ENCODE assay signal across 21 cellular contexts in the genomic region with DNA sequence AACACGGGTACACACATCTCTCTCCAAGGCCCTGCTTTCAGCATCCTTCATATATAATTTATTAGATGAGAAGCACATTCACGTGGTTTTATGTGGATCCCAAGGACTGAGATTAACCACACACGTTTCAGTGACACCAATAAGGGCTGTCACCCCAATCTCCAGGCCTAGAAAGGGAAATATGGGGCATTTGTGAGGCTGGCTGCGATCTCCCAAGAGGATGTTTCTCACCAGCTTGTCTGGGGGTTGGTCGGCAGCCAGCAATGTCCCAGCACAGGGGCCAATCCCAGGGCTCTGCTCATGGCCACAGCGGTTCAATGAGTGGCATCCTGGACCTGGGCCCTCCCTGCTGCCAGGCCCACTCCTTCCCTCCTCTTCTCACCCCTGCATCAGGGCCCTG.
"Had no signal": no experiment of that assay in that cellular context is flagged by ENCODE, and none has a peak within 500 bp of the region (broad histone marks: within the 10 kb centered on the region; RNA-seq: fewer than 3 reads in every experiment).

No MANE protein-coding gene starts in this region.

- H3K27ac Mint-ChIP-seq: activated CD4-positive, alpha-beta T cell treated with anti-CD3 and anti-CD28 coated beads, Interleukin-2, amount 10 ng/mL, durations not matched to agents 24 days and 14 days; activated CD8-positive, alpha-beta T cell treated with anti-CD3 and anti-CD28 coated beads for 36 hours; activated naive CD8-positive, alpha-beta T cell treated with anti-CD3 and anti-CD28 coated beads for 36 hours; activated T-helper 17 cell treated with anti-CD3 and anti-CD28 coated beads, Interleukin-2, amount 50 U/mL, for 72 hours; natural killer cell treated with Interleukin-12 subunit alpha and Interleukin-12 subunit beta and Interleukin-15 and Interleukin-18, amount 100 ng/mL, for 72 hours; T-cell had no signal

- H3K9ac ChIP-seq: SK-N-SH had no signal

- H3K27ac ChIP-seq: colonic mucosa had no signal

- H3K27me3 Mint-ChIP-seq: activated CD8-positive, alpha-beta T cell treated with anti-CD3 and anti-CD28 coated beads for 36 hours; activated naive CD8-positive, alpha-beta T cell treated with anti-CD3 and anti-CD28 coated beads for 36 hours had no signal

- H3K9me3 ChIP-seq: colonic mucosa, SK-N-SH, stomach, thoracic aorta had no signal

- H3K27me3 ChIP-seq: colonic mucosa had no signal

- ATAC-seq: activated CD8-positive, alpha-beta T cell treated with anti-CD3 and anti-CD28 coated beads for 36 hours; activated T-helper 17 cell treated with anti-CD3 and anti-CD28 coated beads, Interleukin-2, amount 50 U/mL, for 72 hours; natural killer cell treated with Interleukin-12 subunit alpha and Interleukin-12 subunit beta and Interleukin-15 and Interleukin-18, amount 100 ng/mL, for 72 hours; T-cell had no signal

- H3K36me3 ChIP-seq: colonic mucosa, stomach, thoracic aorta had no signal

- H3K4me3 ChIP-seq: colonic mucosa, skin epidermis, stomach, thoracic aorta had no signal

- DNase-seq: activated CD4-positive, alpha-beta T cell treated with anti-CD3 and anti-CD28 coated beads, Interleukin-2, amount 10 ng/mL, durations not matched to agents 24 days and 14 days; activated CD4-positive, CD25-positive, alpha-beta regulatory T cell; activated CD8-positive, alpha-beta T cell treated with anti-CD3 and anti-CD28 coated beads for 36 hours; activated naive CD4-positive, alpha-beta T cell; activated naive CD8-positive, alpha-beta T cell treated with anti-CD3 and anti-CD28 coated beads for 36 hours; activated T-cell treated with anti-CD3 and anti-CD28 coated beads, Interleukin-2, amount 50 U/mL, for 1 hour; amniotic stem cell; central memory CD4-positive, alpha-beta T cell; colonic mucosa; mesenchymal stem cell; SK-N-SH; stimulated activated CD4-positive, alpha-beta T cell treated with anti-CD3 and anti-CD28 coated beads, Interleukin-15, amount 100 ng/mL, for 24 hours; stimulated activated CD4-positive, alpha-beta T cell treated with anti-CD3 and anti-CD28 coated beads, Interleukin-2, amount 100 ng/mL, for 48 hours; stomach; T-cell; T-helper 9 cell had no signal

- H3K4me1 ChIP-seq: colonic mucosa had no signal

- H3K4me1 Mint-ChIP-seq: activated CD4-positive, alpha-beta T cell treated with anti-CD3 and anti-CD28 coated beads, Interleukin-2, amount 10 ng/mL, durations not matched to agents 24 days and 14 days; activated naive CD8-positive, alpha-beta T cell treated with anti-CD3 and anti-CD28 coated beads for 36 hours; activated T-helper 17 cell treated with anti-CD3 and anti-CD28 coated beads, Interleukin-2, amount 50 U/mL, for 72 hours; T-cell had no signal

- H3K4me3 Mint-ChIP-seq: activated CD4-positive, alpha-beta T cell treated with anti-CD3 and anti-CD28 coated beads, Interleukin-2, amount 10 ng/mL, durations not matched to agents 24 days and 14 days; activated CD8-positive, alpha-beta T cell treated with anti-CD3 and anti-CD28 coated beads for 36 hours; activated naive CD8-positive, alpha-beta T cell treated with anti-CD3 and anti-CD28 coated beads for 36 hours; activated T-helper 17 cell treated with anti-CD3 and anti-CD28 coated beads, Interleukin-2, amount 50 U/mL, for 72 hours; natural killer cell treated with Interleukin-12 subunit alpha and Interleukin-12 subunit beta and Interleukin-15 and Interleukin-18, amount 100 ng/mL, for 72 hours; T-cell had no signal

- H3K9me3 Mint-ChIP-seq: activated CD4-positive, alpha-beta T cell treated with anti-CD3 and anti-CD28 coated beads, Interleukin-2, amount 10 ng/mL, durations not matched to agents 24 days and 14 days; activated CD8-positive, alpha-beta T cell treated with anti-CD3 and anti-CD28 coated beads for 36 hours; activated naive CD8-positive, alpha-beta T cell treated with anti-CD3 and anti-CD28 coated beads for 36 hours; activated T-helper 17 cell treated with anti-CD3 and anti-CD28 coated beads, Interleukin-2, amount 50 U/mL, for 72 hours; natural killer cell treated with Interleukin-12 subunit alpha and Interleukin-12 subunit beta and Interleukin-15 and Interleukin-18, amount 100 ng/mL, for 72 hours; T-cell had no signal

- FAIRE-seq: frontal cortex had no signal

- H3K4me2 ChIP-seq: SK-N-SH had no signal
